In the genomic region with DNA sequence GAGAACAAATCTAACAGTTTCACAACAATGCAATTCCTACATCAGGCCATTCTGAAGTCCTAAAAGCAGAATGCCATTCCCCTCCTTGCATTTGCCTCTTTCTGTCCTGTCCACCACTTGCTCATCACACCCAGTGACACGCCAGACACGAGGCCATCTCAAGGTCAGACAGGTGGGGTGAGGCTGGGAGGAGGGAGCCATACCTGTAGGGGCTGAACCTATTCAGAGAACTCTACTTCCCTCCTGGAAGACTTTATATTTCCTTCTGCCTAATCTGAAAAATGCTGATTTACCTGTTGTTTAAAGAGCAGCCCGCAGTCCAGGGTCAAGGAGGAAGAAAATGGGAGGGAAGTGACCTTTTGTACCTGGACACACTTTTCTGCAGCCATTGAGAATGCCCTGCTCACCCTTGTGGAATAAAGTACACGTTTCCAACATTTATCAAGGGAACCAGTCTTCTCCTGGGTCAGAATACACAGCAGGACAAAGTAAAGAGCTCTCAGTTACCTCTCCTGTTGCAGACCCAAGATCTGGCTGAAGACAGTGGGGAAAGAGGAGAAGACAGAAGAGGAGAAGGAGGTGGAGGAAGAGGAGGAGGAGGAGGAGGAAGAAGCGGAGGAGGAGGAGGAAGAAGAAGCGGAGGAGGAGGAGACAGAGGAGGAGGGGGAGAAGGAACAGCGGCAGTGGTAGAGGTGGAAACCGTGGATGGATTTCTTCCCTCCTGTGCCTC, we compare ENCODE assay signal across 1 cellular context.
TF ChIP-seq lines count a peak whose summit lies in the region.

No MANE protein-coding gene starts in this region.

TF ChIP-seq in IMR-90, 13 proteins besides CTCF, POLR2A, EP300 and RAD21:
- TF ChIP-seq MXI1 (IDR thresholded peaks at IDR 0.05; ENCODE audit: borderline replicate concordance, low read depth, low read length) (no peak), MAFK (IDR thresholded peaks at IDR 0.05; ENCODE audit: low read depth, low read length) (no peak), FOS (IDR thresholded peaks at IDR 0.05; ENCODE audit: low read depth, low read length) (no peak), MAZ (IDR thresholded peaks at IDR 0.05; ENCODE audit: borderline replicate concordance, low read depth, low read length) (no peak), CEBPB (IDR thresholded peaks at IDR 0.05; ENCODE audit: low read depth, low read length) (no peak), RCOR1 (IDR thresholded peaks at IDR 0.05; ENCODE audit: insufficient replicate concordance, low read length) (no peak), NFE2L2 (IDR thresholded peaks at IDR 0.05; ENCODE audit: low read depth, low read length) (no peak), RFX5 (IDR thresholded peaks at IDR 0.05; ENCODE audit: low read depth, low read length) (no peak), BHLHE40 (IDR thresholded peaks at IDR 0.05; ENCODE audit: low read depth, low read length) (no peak), SMC3 (IDR thresholded peaks at IDR 0.05; ENCODE audit: low read depth, low read length) (no peak), CHD1 (IDR thresholded peaks at IDR 0.05; ENCODE audit: low read depth, low read length) (no peak)
- TF ChIP-seq, protein P1, sequence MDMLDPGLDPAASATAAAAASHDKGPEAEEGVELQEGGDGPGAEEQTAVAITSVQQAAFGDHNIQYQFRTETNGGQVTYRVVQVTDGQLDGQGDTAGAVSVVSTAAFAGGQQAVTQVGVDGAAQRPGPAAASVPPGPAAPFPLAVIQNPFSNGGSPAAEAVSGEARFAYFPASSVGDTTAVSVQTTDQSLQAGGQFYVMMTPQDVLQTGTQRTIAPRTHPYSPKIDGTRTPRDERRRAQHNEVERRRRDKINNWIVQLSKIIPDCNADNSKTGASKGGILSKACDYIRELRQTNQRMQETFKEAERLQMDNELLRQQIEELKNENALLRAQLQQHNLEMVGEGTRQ (IDR thresholded peaks at IDR 0.05; ENCODE audit: low read depth, low read length) = no peak
- TF ChIP-seq, protein P2, sequence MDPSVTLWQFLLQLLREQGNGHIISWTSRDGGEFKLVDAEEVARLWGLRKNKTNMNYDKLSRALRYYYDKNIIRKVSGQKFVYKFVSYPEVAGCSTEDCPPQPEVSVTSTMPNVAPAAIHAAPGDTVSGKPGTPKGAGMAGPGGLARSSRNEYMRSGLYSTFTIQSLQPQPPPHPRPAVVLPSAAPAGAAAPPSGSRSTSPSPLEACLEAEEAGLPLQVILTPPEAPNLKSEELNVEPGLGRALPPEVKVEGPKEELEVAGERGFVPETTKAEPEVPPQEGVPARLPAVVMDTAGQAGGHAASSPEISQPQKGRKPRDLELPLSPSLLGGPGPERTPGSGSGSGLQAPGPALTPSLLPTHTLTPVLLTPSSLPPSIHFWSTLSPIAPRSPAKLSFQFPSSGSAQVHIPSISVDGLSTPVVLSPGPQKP (IDR thresholded peaks at IDR 0.05; ENCODE audit: borderline replicate concordance, low read depth, low read length) = no peak
